Comparison of ENCODE assay signal across 19 cellular contexts in the genomic region with DNA sequence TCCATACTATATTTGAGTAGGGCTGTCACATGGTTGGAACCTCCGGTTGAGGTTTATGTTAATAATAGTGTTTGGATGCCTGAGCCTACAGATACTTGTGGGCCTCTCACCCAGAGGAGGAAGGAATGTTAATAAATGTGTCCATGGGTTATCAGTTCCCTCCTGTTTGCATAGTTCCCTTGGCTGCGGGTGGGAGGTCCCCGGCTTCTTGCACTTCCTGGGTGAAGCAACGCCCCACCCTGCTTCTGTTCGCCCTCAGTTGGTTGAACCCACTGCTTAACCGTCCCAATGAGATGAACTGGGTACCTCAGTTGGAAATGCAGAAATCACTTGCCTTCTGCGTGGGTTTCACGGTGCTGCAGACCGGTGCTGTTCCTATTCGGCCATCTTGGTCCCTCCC. TPM values are rescaled to one million over a fixed set of nuclear protein-coding genes. Genes with fewer than 3 reads are reported as not detected.
"Had no signal": no experiment of that assay in that cellular context is flagged by ENCODE, and none has a peak within 500 bp of the region (broad histone marks: within the 10 kb centered on the region; RNA-seq: fewer than 3 reads in every experiment).

No MANE protein-coding gene starts in this region.

- H3K4me1 ChIP-seq: esophagus muscularis mucosa, upper lobe of left lung had no signal

- H3K4me3 ChIP-seq: cardiac muscle cell, esophagus muscularis mucosa, lung, skin epidermis, upper lobe of left lung had no signal

- H3K27ac ChIP-seq: cardiac muscle cell, esophagus muscularis mucosa, skin epidermis, upper lobe of left lung had no signal

- H3K36me3 ChIP-seq: cardiac muscle cell, esophagus muscularis mucosa, upper lobe of left lung had no signal

- ATAC-seq: activated CD8-positive, alpha-beta T cell treated with anti-CD3 and anti-CD28 coated beads for 36 hours; activated T-helper 17 cell treated with anti-CD3 and anti-CD28 coated beads, Interleukin-2, amount 50 U/mL, for 72 hours; stimulated activated naive CD8-positive, alpha-beta T cell treated with anti-CD3 and anti-CD28 coated beads, Interleukin-15, amount 100 ng/mL, for 72 hours had no signal

- DNase-seq: activated CD4-positive, alpha-beta T cell treated with anti-CD3 and anti-CD28 coated beads, Interleukin-2, amount 10 ng/mL, durations not matched to agents 24 days and 14 days; activated CD4-positive, CD25-positive, alpha-beta regulatory T cell; activated CD8-positive, alpha-beta T cell treated with anti-CD3 and anti-CD28 coated beads for 36 hours; activated naive CD4-positive, alpha-beta T cell; activated naive CD8-positive, alpha-beta T cell treated with anti-CD3 and anti-CD28 coated beads for 36 hours; activated T-cell treated with anti-CD3 and anti-CD28 coated beads, Interleukin-2, amount 50 U/mL, for 1 hour; amniotic stem cell; dermis blood vessel endothelial cell; effector memory CD4-positive, alpha-beta T cell; stimulated activated CD4-positive, alpha-beta T cell treated with anti-CD3 and anti-CD28 coated beads, Interleukin-4, amount 100 ng/mL, for 1 hour; stimulated activated naive CD8-positive, alpha-beta T cell treated with anti-CD3 and anti-CD28 coated beads, Interleukin-15, amount 100 ng/mL, for 72 hours; upper lobe of left lung had no signal

- H3K27me3 ChIP-seq: cardiac muscle cell, esophagus muscularis mucosa, upper lobe of left lung had no signal

- H3K9me3 ChIP-seq: esophagus muscularis mucosa, upper lobe of left lung had no signal

RNA-seq across cellular contexts. Expression of gene GBP1, which starts 23.6 kb away (rescaled TPM):
- total RNA-seq: neural crest cell, progenitor cell of endocrine pancreas had no signal

RNA-seq across cellular contexts. Expression of gene GBP2, which starts 37.3 kb away (rescaled TPM):
- total RNA-seq: neural crest cell had no signal
